In the genomic region with DNA sequence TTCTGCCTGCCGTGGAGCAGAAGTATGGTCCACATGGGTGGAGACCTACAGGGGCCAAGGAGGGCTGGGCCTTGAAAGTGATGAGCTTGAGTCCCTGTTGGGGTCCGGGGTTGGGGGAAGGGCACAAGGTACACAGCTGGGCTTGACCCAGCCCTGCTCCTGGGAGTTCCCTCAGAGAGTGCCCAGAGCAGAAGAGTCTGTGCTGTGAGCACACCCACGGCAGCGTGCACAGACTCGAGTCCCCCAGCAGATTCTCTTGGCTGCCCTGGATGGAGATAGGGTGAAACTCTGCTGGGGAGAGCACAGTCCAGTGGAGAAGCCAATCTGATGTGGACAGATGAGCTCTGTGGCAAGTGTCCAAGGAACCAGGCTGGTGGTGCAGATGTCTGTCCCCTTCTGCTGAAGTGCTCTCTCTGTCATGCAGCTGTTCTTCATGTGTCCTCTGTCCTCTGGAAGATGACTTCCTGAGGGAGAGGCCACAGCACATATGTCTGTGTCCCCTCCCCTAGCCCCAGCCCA, we compare ENCODE assay signal across 13 cellular contexts. TPM values are rescaled to one million over a fixed set of nuclear protein-coding genes. Genes with fewer than 3 reads are reported as not detected.
A peak's percentile ranks its signal among the peaks of the same experiment; 100 is the strongest.
DNase-seq lines count a peak whose midpoint lies in the region; ATAC-seq lines count a peak whose summit lies in the region.
"Had no signal": no experiment of that assay in that cellular context is flagged by ENCODE, and none has a peak within 500 bp of the region (broad histone marks: within the 10 kb centered on the region; RNA-seq: fewer than 3 reads in every experiment).

No MANE protein-coding gene starts in this region.

- no peak for DNase-seq in activated naive CD4-positive, alpha-beta T cell treated with anti-CD3 and anti-CD28 coated beads for 36 hours
- DNase-seq in NCI-H524 (lab: John Stamatoyannopoulos, UW) (peak; percentile 40 to 72), HPDE6-E6E7 (ENCODE audit: extremely low spot score) (no peak)
- DNase-seq in activated T-helper 2 cell treated with anti-CD3 and anti-CD28 coated beads, Interferon-gamma antibody, Interleukin-2, Interleukin-4, amounts not matched to agents 10 μg/mL and 5 μg/mL and 100 μg/mL, durations not matched to agents 14 hours and 24 hours and 36 hours (ENCODE audit: low spot score) = no peak
- no peak for DNase-seq in stimulated activated effector memory CD8-positive, alpha-beta T cell treated with anti-CD3 and anti-CD28 coated beads, Interleukin-12 subunit alpha, Interleukin-12 subunit beta, amount 100 ng/mL, for 72 hours (ENCODE audit: low spot score in 2 of 2)
- no peak for DNase-seq in stimulated activated CD4-positive, alpha-beta T cell treated with anti-CD3 and anti-CD28 coated beads, Interleukin-12 subunit alpha, Interleukin-12 subunit beta, amount 100 ng/mL, for 4 hours
- DNase-seq: endodermal cell; GOT3; MV-4-11; psoas muscle; stimulated activated CD4-positive, alpha-beta T cell treated with anti-CD3 and anti-CD28 coated beads, Interleukin-2, amount 100 ng/mL, for 48 hours had no signal

- H3K27ac Mint-ChIP-seq in activated naive CD4-positive, alpha-beta T cell treated with anti-CD3 and anti-CD28 coated beads, Interleukin-2, amount 50 U/mL, for 24 hours = peak overlapping the region; percentile 68
- H3K27ac Mint-ChIP-seq in activated naive CD4-positive, alpha-beta T cell treated with anti-CD3 and anti-CD28 coated beads for 36 hours = no peak overlapping the region
- peak overlapping the region; percentile 7 for H3K27ac Mint-ChIP-seq in activated T-helper 2 cell treated with anti-CD3 and anti-CD28 coated beads, Interferon-gamma antibody, Interleukin-2, Interleukin-4, amounts not matched to agents 10 μg/mL and 5 μg/mL and 100 μg/mL, durations not matched to agents 14 hours and 24 hours and 36 hours
- peak overlapping the region; percentile 94 for H3K27ac Mint-ChIP-seq in stimulated activated effector memory CD8-positive, alpha-beta T cell treated with anti-CD3 and anti-CD28 coated beads, Interleukin-12 subunit alpha, Interleukin-12 subunit beta, amount 100 ng/mL, for 72 hours
- H3K27ac Mint-ChIP-seq: endodermal cell had no signal

- peak overlapping the region; percentile 44 for H3K4me3 Mint-ChIP-seq in activated naive CD4-positive, alpha-beta T cell treated with anti-CD3 and anti-CD28 coated beads, Interleukin-2, amount 50 U/mL, for 24 hours
- H3K4me3 Mint-ChIP-seq in activated naive CD4-positive, alpha-beta T cell treated with anti-CD3 and anti-CD28 coated beads for 36 hours = no peak overlapping the region
- H3K4me3 Mint-ChIP-seq in activated T-helper 2 cell treated with anti-CD3 and anti-CD28 coated beads, Interferon-gamma antibody, Interleukin-2, Interleukin-4, amounts not matched to agents 10 μg/mL and 5 μg/mL and 100 μg/mL, durations not matched to agents 14 hours and 24 hours and 36 hours (ENCODE audit: low read depth) = peak overlapping the region; percentile 38
- H3K4me3 Mint-ChIP-seq in stimulated activated effector memory CD8-positive, alpha-beta T cell treated with anti-CD3 and anti-CD28 coated beads, Interleukin-12 subunit alpha, Interleukin-12 subunit beta, amount 100 ng/mL, for 72 hours = peak overlapping the region; percentile 60
- H3K4me3 Mint-ChIP-seq: endodermal cell had no signal

- H3K27me3 Mint-ChIP-seq in activated naive CD4-positive, alpha-beta T cell treated with anti-CD3 and anti-CD28 coated beads, Interleukin-2, amount 50 U/mL, for 24 hours = no peaks in the 10 kb centered on the region
- no peaks in the 10 kb centered on the region for H3K27me3 Mint-ChIP-seq in activated naive CD4-positive, alpha-beta T cell treated with anti-CD3 and anti-CD28 coated beads for 36 hours (ENCODE audit: low read depth)
- no peaks in the 10 kb centered on the region for H3K27me3 Mint-ChIP-seq in activated T-helper 2 cell treated with anti-CD3 and anti-CD28 coated beads, Interferon-gamma antibody, Interleukin-2, Interleukin-4, amounts not matched to agents 10 μg/mL and 5 μg/mL and 100 μg/mL, durations not matched to agents 14 hours and 24 hours and 36 hours (ENCODE audit: low read depth)

- CTCF ChIA-PET in activated naive CD4-positive, alpha-beta T cell treated with anti-CD3 and anti-CD28 coated beads for 36 hours (lab: Charles Lee) = interaction anchor here (0.6 to 5.5 kb wide), 5 partner anchors 7 to 60 kb away, joined by 3 to 22 read pairs (median 3); no protein-coding TSS in a partner anchor

- no peaks in the 10 kb centered on the region for H3K9me3 Mint-ChIP-seq in activated naive CD4-positive, alpha-beta T cell treated with anti-CD3 and anti-CD28 coated beads, Interleukin-2, amount 50 U/mL, for 24 hours
- H3K9me3 Mint-ChIP-seq in activated naive CD4-positive, alpha-beta T cell treated with anti-CD3 and anti-CD28 coated beads for 36 hours = no peaks in the 10 kb centered on the region
- H3K9me3 Mint-ChIP-seq in activated T-helper 2 cell treated with anti-CD3 and anti-CD28 coated beads, Interferon-gamma antibody, Interleukin-2, Interleukin-4, amounts not matched to agents 10 μg/mL and 5 μg/mL and 100 μg/mL, durations not matched to agents 14 hours and 24 hours and 36 hours = no peaks in the 10 kb centered on the region
- H3K9me3 Mint-ChIP-seq in stimulated activated effector memory CD8-positive, alpha-beta T cell treated with anti-CD3 and anti-CD28 coated beads, Interleukin-12 subunit alpha, Interleukin-12 subunit beta, amount 100 ng/mL, for 72 hours = no peaks in the 10 kb centered on the region
- H3K9me3 Mint-ChIP-seq: endodermal cell had no signal

- H3K36me3 Mint-ChIP-seq in activated naive CD4-positive, alpha-beta T cell treated with anti-CD3 and anti-CD28 coated beads, Interleukin-2, amount 50 U/mL, for 24 hours = peaks cover 5% of the 10 kb centered on the region
- no peaks in the 10 kb centered on the region for H3K36me3 Mint-ChIP-seq in activated naive CD4-positive, alpha-beta T cell treated with anti-CD3 and anti-CD28 coated beads for 36 hours (ENCODE audit: low read depth)
- peaks cover 17% of the 10 kb centered on the region for H3K36me3 Mint-ChIP-seq in activated T-helper 2 cell treated with anti-CD3 and anti-CD28 coated beads, Interferon-gamma antibody, Interleukin-2, Interleukin-4, amounts not matched to agents 10 μg/mL and 5 μg/mL and 100 μg/mL, durations not matched to agents 14 hours and 24 hours and 36 hours (ENCODE audit: low read depth)
- H3K36me3 Mint-ChIP-seq in stimulated activated effector memory CD8-positive, alpha-beta T cell treated with anti-CD3 and anti-CD28 coated beads, Interleukin-12 subunit alpha, Interleukin-12 subunit beta, amount 100 ng/mL, for 72 hours = peaks cover 21% of the 10 kb centered on the region

- ATAC-seq in stimulated activated effector memory CD8-positive, alpha-beta T cell treated with anti-CD3 and anti-CD28 coated beads, Interleukin-12 subunit alpha, Interleukin-12 subunit beta, amount 100 ng/mL, for 72 hours = no peak
- no peak for ATAC-seq in GM18517 (IDR thresholded peaks at IDR 0.05; ENCODE audit: unreplicated experiment)

- intact Hi-C loops in activated naive CD4-positive, alpha-beta T cell treated with anti-CD3 and anti-CD28 coated beads for 36 hours (cut with micrococcal nuclease) = no loop called here
- intact Hi-C loops in activated T-helper 2 cell treated with anti-CD3 and anti-CD28 coated beads, Interferon-gamma antibody, Interleukin-2, Interleukin-4, amounts not matched to agents 10 μg/mL and 5 μg/mL and 100 μg/mL, durations not matched to agents 14 hours and 24 hours and 36 hours (cut with micrococcal nuclease) = loop anchor here (5.0 kb wide), 1 partner anchor 35 kb away; no protein-coding TSS in a partner anchor

- peaks cover 98% of the 10 kb centered on the region for H3K4me1 Mint-ChIP-seq in activated naive CD4-positive, alpha-beta T cell treated with anti-CD3 and anti-CD28 coated beads, Interleukin-2, amount 50 U/mL, for 24 hours
- peaks cover 94% of the 10 kb centered on the region for H3K4me1 Mint-ChIP-seq in activated naive CD4-positive, alpha-beta T cell treated with anti-CD3 and anti-CD28 coated beads for 36 hours (ENCODE audit: low read depth)
- peaks cover 82% of the 10 kb centered on the region for H3K4me1 Mint-ChIP-seq in activated T-helper 2 cell treated with anti-CD3 and anti-CD28 coated beads, Interferon-gamma antibody, Interleukin-2, Interleukin-4, amounts not matched to agents 10 μg/mL and 5 μg/mL and 100 μg/mL, durations not matched to agents 14 hours and 24 hours and 36 hours (ENCODE audit: low read depth)
- peaks cover 92% of the 10 kb centered on the region for H3K4me1 Mint-ChIP-seq in stimulated activated effector memory CD8-positive, alpha-beta T cell treated with anti-CD3 and anti-CD28 coated beads, Interleukin-12 subunit alpha, Interleukin-12 subunit beta, amount 100 ng/mL, for 72 hours

RNA-seq across cellular contexts. Expression of a gene that starts 27.5 kb away (rescaled TPM):
- total RNA-seq in activated naive CD4-positive, alpha-beta T cell treated with anti-CD3 and anti-CD28 coated beads for 36 hours = 10 to 100 TPM; 33.1 to 34.8 TPM
- total RNA-seq in activated T-helper 2 cell treated with anti-CD3 and anti-CD28 coated beads, Interferon-gamma antibody, Interleukin-2, Interleukin-4, amounts not matched to agents 10 μg/mL and 5 μg/mL and 100 μg/mL, durations not matched to agents 14 hours and 24 hours and 36 hours = 35.9 and 40.2 TPM in 2 replicates

Comparison
In these comparisons a context has a peak if more than half of its experiments do, and no peak if none do; other contexts are left out.
1. DNase-seq: peak in NCI-H524 (2 of 2); none in activated naive CD4-positive, alpha-beta T cell treated with anti-CD3 and anti-CD28 coated beads for 36 hours (single experiment), activated T-helper 2 cell treated with anti-CD3 and anti-CD28 coated beads, Interferon-gamma antibody, Interleukin-2, Interleukin-4, amounts not matched to agents 10 μg/mL and 5 μg/mL and 100 μg/mL, durations not matched to agents 14 hours and 24 hours and 36 hours (single experiment), stimulated activated effector memory CD8-positive, alpha-beta T cell treated with anti-CD3 and anti-CD28 coated beads, Interleukin-12 subunit alpha, Interleukin-12 subunit beta, amount 100 ng/mL, for 72 hours (0 of 2), stimulated activated CD4-positive, alpha-beta T cell treated with anti-CD3 and anti-CD28 coated beads, Interleukin-12 subunit alpha, Interleukin-12 subunit beta, amount 100 ng/mL, for 4 hours (single experiment) and HPDE6-E6E7 (single experiment).